22 cellular contexts compared by ENCODE assay signal in the genomic region with DNA sequence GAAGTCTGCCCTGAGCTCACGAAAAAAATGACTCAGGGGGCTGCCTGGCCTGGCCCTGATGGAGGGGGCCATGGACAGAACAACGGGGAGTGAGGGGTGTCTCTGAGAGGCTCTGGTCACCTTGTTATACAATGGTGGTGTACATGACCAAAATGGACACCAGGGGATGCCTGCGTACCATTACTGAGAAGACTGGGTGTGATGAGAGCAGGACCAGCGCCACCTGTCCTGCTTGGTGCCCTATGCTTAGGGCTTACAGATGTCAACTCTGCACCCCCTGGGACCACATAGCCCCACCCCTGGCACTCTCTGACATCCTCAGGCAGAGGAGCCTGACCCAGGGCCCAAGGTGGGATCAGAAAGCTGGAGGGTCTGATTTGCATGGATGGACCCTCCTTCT.
DNase-seq lines count a peak whose midpoint lies in the region; ATAC-seq and TF ChIP-seq lines count a peak whose summit lies in the region.
"Had no signal": no experiment of that assay in that cellular context is flagged by ENCODE, and none has a peak within 500 bp of the region (broad histone marks: within the 10 kb centered on the region; RNA-seq: fewer than 3 reads in every experiment).

No MANE protein-coding gene starts in this region.

- H3K4me1 ChIP-seq in smooth muscle cell (ENCODE audit: low read depth), result no peaks in the 10 kb centered on the region
- H3K4me1 ChIP-seq: heart right ventricle, tibial artery had no signal

- peak; percentile 11 for DNase-seq in activated CD8-positive, alpha-beta T cell treated with anti-CD3 and anti-CD28 coated beads, Interleukin-2, amount 10 ng/mL, durations not matched to agents 7 days and 5 days
- DNase-seq in activated CD8-positive, alpha-beta T cell treated with anti-CD3 and anti-CD28 coated beads for 36 hours, result no peak
- DNase-seq in islet precursor cell (peak; percentile 40), DMS 273 treated with DMSO at 0.1 percent for 48 hours (lab: John Stamatoyannopoulos, UW) (no peak), smooth muscle cell (lab: John Stamatoyannopoulos, UW; ENCODE audit: unreplicated experiment) (no peak)
- DNase-seq: activated naive CD4-positive, alpha-beta T cell treated with anti-CD3 and anti-CD28 coated beads, Interleukin-2, amount 10 ng/mL, durations not matched to agents 7 days and 5 days; activated T-cell treated with anti-CD3 and anti-CD28 coated beads, Interleukin-2, amount 50 U/mL, for 4 hours; cerebellar nuclear complex; effector CD8-positive, alpha-beta T cell; heart right ventricle; NCI-H1092; NCI-H2081; nucleus accumbens; retina; SHP77 had no signal

- no peaks in the 10 kb centered on the region for H3K9me2 ChIP-seq in SU-DHL-6 (replicated peaks; ENCODE audit: insufficient read depth, low read length)

- H3K27ac ChIP-seq in SU-DHL-6 (ENCODE audit: low read depth, low read length) (no peak overlapping the region), smooth muscle cell (ENCODE audit: low read depth) (no peak overlapping the region)
- H3K27ac ChIP-seq: C4-2B, heart right ventricle, tibial artery, VCaP had no signal

- no peak overlapping the region for H3K27ac Mint-ChIP-seq in activated CD8-positive, alpha-beta T cell treated with anti-CD3 and anti-CD28 coated beads, Interleukin-2, amount 10 ng/mL, durations not matched to agents 7 days and 5 days
- H3K27ac Mint-ChIP-seq in activated CD8-positive, alpha-beta T cell treated with anti-CD3 and anti-CD28 coated beads for 36 hours, result no peak overlapping the region
- H3K27ac Mint-ChIP-seq: activated naive CD4-positive, alpha-beta T cell treated with anti-CD3 and anti-CD28 coated beads, Interleukin-2, amount 10 ng/mL, durations not matched to agents 7 days and 5 days; T-helper 1 cell treated with Interleukin-12 subunit alpha and Interleukin-12 subunit beta and Interleukin-4 antibody, amounts not matched to agents 30 μg/mL and 1 μg/mL, for 36 hours had no signal

- WGBS in smooth muscle cell (ENCODE audit: low lambda C conversion rate), result 86% methylated on average over 4 of the region's 4 CpGs

- no peaks in the 10 kb centered on the region for H3K4me1 Mint-ChIP-seq in activated CD8-positive, alpha-beta T cell treated with anti-CD3 and anti-CD28 coated beads, Interleukin-2, amount 10 ng/mL, durations not matched to agents 7 days and 5 days (ENCODE audit: low read depth)
- no peaks in the 10 kb centered on the region for H3K4me1 Mint-ChIP-seq in activated CD8-positive, alpha-beta T cell treated with anti-CD3 and anti-CD28 coated beads for 36 hours (ENCODE audit: low read depth)
- H3K4me1 Mint-ChIP-seq: activated naive CD4-positive, alpha-beta T cell treated with anti-CD3 and anti-CD28 coated beads, Interleukin-2, amount 10 ng/mL, durations not matched to agents 7 days and 5 days had no signal

- POLR2A ChIA-PET in activated CD8-positive, alpha-beta T cell treated with anti-CD3 and anti-CD28 coated beads, Interleukin-2, amount 10 ng/mL, durations not matched to agents 7 days and 5 days (lab: Charles Lee), result no interaction called here
- POLR2A ChIA-PET in activated CD8-positive, alpha-beta T cell treated with anti-CD3 and anti-CD28 coated beads for 36 hours (lab: Charles Lee), result no interaction called here

- H3K36me3 ChIP-seq in SU-DHL-6 (ENCODE audit: low read length) (no peaks in the 10 kb centered on the region), smooth muscle cell (ENCODE audit: low read depth) (no peaks in the 10 kb centered on the region)
- H3K36me3 ChIP-seq: heart right ventricle, tibial artery had no signal

- H3F3A ChIP-seq in SU-DHL-6 (ENCODE audit: insufficient read depth) (peaks cover 8% of the 10 kb centered on the region; the same call in 1 of the 2 replicates), smooth muscle cell (ENCODE audit: low read depth) (no peaks in the 10 kb centered on the region)

- CTCF ChIA-PET in activated CD8-positive, alpha-beta T cell treated with anti-CD3 and anti-CD28 coated beads, Interleukin-2, amount 10 ng/mL, durations not matched to agents 7 days and 5 days (lab: Charles Lee), result no interaction called here
- CTCF ChIA-PET in activated CD8-positive, alpha-beta T cell treated with anti-CD3 and anti-CD28 coated beads for 36 hours (lab: Charles Lee), result no interaction called here

- H3K27me3 ChIP-seq in SU-DHL-6 (ENCODE audit: low read length), result no peaks in the 10 kb centered on the region
- peaks cover 54% of the 10 kb centered on the region for H3K27me3 ChIP-seq in smooth muscle cell (ENCODE audit: low read depth)

- no peak overlapping the region for H2AFZ ChIP-seq in SU-DHL-6 (ENCODE audit: low read depth, low read length, severe bottlenecking)
- no peak overlapping the region for H2AFZ ChIP-seq in smooth muscle cell (ENCODE audit: low read depth)

- ATAC-seq in activated CD8-positive, alpha-beta T cell treated with anti-CD3 and anti-CD28 coated beads, Interleukin-2, amount 10 ng/mL, durations not matched to agents 7 days and 5 days, result peak; percentile 53
- no peak for ATAC-seq in activated CD8-positive, alpha-beta T cell treated with anti-CD3 and anti-CD28 coated beads for 36 hours
- ATAC-seq in HG03108 (IDR thresholded peaks at IDR 0.05; ENCODE audit: unreplicated experiment) (no peak), HG03378 (IDR thresholded peaks at IDR 0.05; ENCODE audit: unreplicated experiment) (no peak)
- ATAC-seq: activated T-cell treated with anti-CD3 and anti-CD28 coated beads, Interleukin-2, amount 50 U/mL, for 4 hours; heart right ventricle had no signal

- H3K36me3 Mint-ChIP-seq in activated CD8-positive, alpha-beta T cell treated with anti-CD3 and anti-CD28 coated beads, Interleukin-2, amount 10 ng/mL, durations not matched to agents 7 days and 5 days (ENCODE audit: low read depth), result no peaks in the 10 kb centered on the region
- no peaks in the 10 kb centered on the region for H3K36me3 Mint-ChIP-seq in activated CD8-positive, alpha-beta T cell treated with anti-CD3 and anti-CD28 coated beads for 36 hours (ENCODE audit: low read depth)
- H3K36me3 Mint-ChIP-seq: activated naive CD4-positive, alpha-beta T cell treated with anti-CD3 and anti-CD28 coated beads, Interleukin-2, amount 10 ng/mL, durations not matched to agents 7 days and 5 days had no signal

- no peaks in the 10 kb centered on the region for H3K9me3 Mint-ChIP-seq in activated CD8-positive, alpha-beta T cell treated with anti-CD3 and anti-CD28 coated beads, Interleukin-2, amount 10 ng/mL, durations not matched to agents 7 days and 5 days (ENCODE audit: insufficient read depth)
- no peaks in the 10 kb centered on the region for H3K9me3 Mint-ChIP-seq in activated CD8-positive, alpha-beta T cell treated with anti-CD3 and anti-CD28 coated beads for 36 hours
- H3K9me3 Mint-ChIP-seq: activated naive CD4-positive, alpha-beta T cell treated with anti-CD3 and anti-CD28 coated beads, Interleukin-2, amount 10 ng/mL, durations not matched to agents 7 days and 5 days; activated T-cell treated with anti-CD3 and anti-CD28 coated beads, Interleukin-2, amount 50 U/mL, for 4 hours; T-helper 1 cell treated with Interleukin-12 subunit alpha and Interleukin-12 subunit beta and Interleukin-4 antibody, amounts not matched to agents 30 μg/mL and 1 μg/mL, for 36 hours had no signal

- intact Hi-C loops in activated CD8-positive, alpha-beta T cell treated with anti-CD3 and anti-CD28 coated beads for 36 hours (cut with micrococcal nuclease), result no loop called here

- H4K20me1 ChIP-seq in SU-DHL-6 (ENCODE audit: low read depth, low read length) (no peaks in the 10 kb centered on the region), smooth muscle cell (ENCODE audit: low read depth) (no peaks in the 10 kb centered on the region)

- no peaks in the 10 kb centered on the region for H3K79me2 ChIP-seq in SU-DHL-6 (ENCODE audit: insufficient read depth, low read length)
- no peaks in the 10 kb centered on the region for H3K79me2 ChIP-seq in smooth muscle cell (ENCODE audit: low read depth)

- TF ChIP-seq CTCF in activated CD8-positive, alpha-beta T cell treated with anti-CD3 and anti-CD28 coated beads for 36 hours (IDR thresholded peaks at IDR 0.05), result no peak
- TF ChIP-seq CTCF in SU-DHL-6 (IDR thresholded peaks at IDR 0.05; ENCODE audit: insufficient read depth, low read length, poor library complexity, severe bottlenecking), result peak; percentile 12
- TF ChIP-seq CTCF in smooth muscle cell (IDR thresholded peaks at IDR 0.05; ENCODE audit: borderline replicate concordance, insufficient read depth, poor library complexity, severe bottlenecking), result no peak

- H3K4me2 ChIP-seq in SU-DHL-6 (ENCODE audit: low read depth, low read length, poor library complexity, severe bottlenecking), result no peak overlapping the region
- H3K4me2 ChIP-seq in smooth muscle cell, result no peak overlapping the region

- H3K4me3 ChIP-seq in SU-DHL-6 (ENCODE audit: insufficient read depth, low read length, poor library complexity, severe bottlenecking) (no peak overlapping the region), smooth muscle cell (no peak overlapping the region)
- H3K4me3 ChIP-seq: heart right ventricle, tibial artery had no signal

- H3K9ac ChIP-seq in SU-DHL-6 (ENCODE audit: low read length) (no peak overlapping the region), smooth muscle cell (ENCODE audit: low read depth) (no peak overlapping the region)

- peaks cover 19% of the 10 kb centered on the region for H3K27me3 Mint-ChIP-seq in activated CD8-positive, alpha-beta T cell treated with anti-CD3 and anti-CD28 coated beads, Interleukin-2, amount 10 ng/mL, durations not matched to agents 7 days and 5 days (ENCODE audit: low read depth)
- H3K27me3 Mint-ChIP-seq in activated CD8-positive, alpha-beta T cell treated with anti-CD3 and anti-CD28 coated beads for 36 hours, result peaks cover 5% of the 10 kb centered on the region

- H3K9me3 ChIP-seq in SU-DHL-6 (ENCODE audit: insufficient read depth, low read length), result no peaks in the 10 kb centered on the region
- H3K9me3 ChIP-seq in smooth muscle cell (replicated peaks; ENCODE audit: low read depth), result no peaks in the 10 kb centered on the region
- H3K9me3 ChIP-seq: heart right ventricle, tibial artery had no signal

- no peak overlapping the region for H3K4me3 Mint-ChIP-seq in activated CD8-positive, alpha-beta T cell treated with anti-CD3 and anti-CD28 coated beads, Interleukin-2, amount 10 ng/mL, durations not matched to agents 7 days and 5 days
- H3K4me3 Mint-ChIP-seq in activated CD8-positive, alpha-beta T cell treated with anti-CD3 and anti-CD28 coated beads for 36 hours, result no peak overlapping the region
- H3K4me3 Mint-ChIP-seq: activated naive CD4-positive, alpha-beta T cell treated with anti-CD3 and anti-CD28 coated beads, Interleukin-2, amount 10 ng/mL, durations not matched to agents 7 days and 5 days; activated T-cell treated with anti-CD3 and anti-CD28 coated beads, Interleukin-2, amount 50 U/mL, for 4 hours; T-helper 1 cell treated with Interleukin-12 subunit alpha and Interleukin-12 subunit beta and Interleukin-4 antibody, amounts not matched to agents 30 μg/mL and 1 μg/mL, for 36 hours had no signal

Comparison
In these comparisons a context has a peak if more than half of its experiments do, and no peak if none do; other contexts are left out.
1. DNase-seq: peak in activated CD8-positive, alpha-beta T cell treated with anti-CD3 and anti-CD28 coated beads, Interleukin-2, amount 10 ng/mL, durations not matched to agents 7 days and 5 days (single experiment) and islet precursor cell (single experiment); none in activated CD8-positive, alpha-beta T cell treated with anti-CD3 and anti-CD28 coated beads for 36 hours (single experiment), DMS 273 treated with DMSO at 0.1 percent for 48 hours (single experiment) and smooth muscle cell (single experiment).